In genomic region chr11:63510360-63511130, GRCh38 we compare ENCODE assay signal across 12 cellular contexts. TPM values are rescaled to one million over a fixed set of nuclear protein-coding genes. Genes with fewer than 3 reads are reported as not detected.
A peak's percentile ranks its signal among the peaks of the same experiment; 100 is the strongest.
DNase-seq lines count a peak whose midpoint lies in the region; ATAC-seq, FAIRE-seq and TF ChIP-seq lines count a peak whose summit lies in the region.
"Had no signal": no experiment of that assay in that cellular context is flagged by ENCODE, and none has a peak within 500 bp of the region (broad histone marks: within the 10 kb centered on the region; RNA-seq: fewer than 3 reads in every experiment).

No MANE protein-coding gene starts in this region.

- H3K9me3 ChIP-seq in HUES48 (ENCODE audit: control insufficient read depth, insufficient read depth, low read length) (no peaks in the 10 kb centered on the region), HepG2 (ENCODE audit: low read length) (no peaks in the 10 kb centered on the region), HAP-1 (no peaks in the 10 kb centered on the region; the same call in 1 of the 2 replicates)

- in situ Hi-C loops in HepG2 (cut with HindIII; ENCODE audit: extremely low pct_ligation_motif_present, low pct_unique_long_range_greater_than_20kb) = no loop called here
- in situ Hi-C loops in HAP-1 (cut with MboI; ENCODE audit: low sequenced_read_pairs) = no loop called here
- in situ Hi-C loops in KBM-7 (cut with MboI; ENCODE audit: low pct_unique_long_range_greater_than_20kb, low sequenced_read_pairs) = no loop called here

- no peaks in the 10 kb centered on the region for H3K27me3 ChIP-seq in HUES48 (ENCODE audit: control insufficient read depth, insufficient read depth, low read length)
- peaks cover 5 to 41% of the 10 kb centered on the region in 2 experiments; a peak in 4 of 5 replicates for H3K27me3 ChIP-seq in HepG2 (ENCODE audit: control insufficient read depth in 1 of 2, insufficient read depth in 2 of 2, low read length in 2 of 2)
- no peaks in the 10 kb centered on the region for H3K27me3 ChIP-seq in HAP-1 (ENCODE audit: low read depth)

- CTCF ChIA-PET in HepG2 (lab: Yijun Ruan, JAX; ENCODE audit: low intra/inter-chr PET ratio, low total read pairs) = no interaction called here

- ATAC-seq in HepG2 (peak; percentile 53), HG02763 (IDR thresholded peaks at IDR 0.05; ENCODE audit: unreplicated experiment) (no peak)

- no peak overlapping the region for H3K4me2 ChIP-seq in HepG2 (ENCODE audit: low read depth, low read length)

- TF ChIP-seq RAD21 in HepG2 (CRISPR knock-in tag; IDR thresholded peaks at IDR 0.05) = no peak

- no peak for TF ChIP-seq POLR2A in HepG2 (IDR thresholded peaks at IDR 0.05; ENCODE audit: insufficient read depth in 1 of 2, low read depth in 2 of 2, low read length in 2 of 2)

- H3K4me1 ChIP-seq in HUES48 (ENCODE audit: control insufficient read depth, insufficient read depth, low read length) = peaks cover 16% of the 10 kb centered on the region
- no peaks in the 10 kb centered on the region for H3K4me1 ChIP-seq in HepG2 (ENCODE audit: insufficient read depth, low read length)
- no peaks in the 10 kb centered on the region for H3K4me1 ChIP-seq in HAP-1

- DNase-seq in choroid plexus epithelial cell (ENCODE audit: low read depth) = peak; percentile 75
- DNase-seq in HepG2 (ENCODE audit: low spot score) = no peak
- DNase-seq in superior temporal gyrus (ENCODE audit: extremely low spot score) = peak; percentile 93
- no peak for DNase-seq in NCI-H526 treated with DMSO at 0.1 percent for 48 hours (lab: John Stamatoyannopoulos, UW)
- no peak for DNase-seq in HAP-1 (ENCODE audit: low spot score in 2 of 2)
- DNase-seq in KBM-7 = no peak
- DNase-seq: effector CD4-positive, alpha-beta T cell; GF-D8; SHP77; stimulated activated CD4-positive, alpha-beta T cell treated with anti-CD3 and anti-CD28 coated beads, Interleukin-4, amount 100 ng/mL, for 1 hour had no signal

- BruUV-seq in HepG2 (replicated peaks; lab: Mats Ljungman, UMichigan) = no TSS peak

- POLR2A ChIA-PET in HepG2 (lab: Yijun Ruan, JAX) = no interaction called here

- H3K79me2 ChIP-seq in HepG2 (ENCODE audit: insufficient read depth, low read length) = no peaks in the 10 kb centered on the region

- H3K9ac ChIP-seq in HUES48 (ENCODE audit: low read depth, low read length) = no peak overlapping the region
- no peak overlapping the region for H3K9ac ChIP-seq in HepG2 (ENCODE audit: insufficient read depth, low read depth, low read length)

- H3K27ac ChIP-seq in HUES48 (ENCODE audit: low read depth, low read length) (peak overlapping the region; percentile 60), HepG2 (ENCODE audit: extremely low read length, insufficient read depth, low read length) (no peak overlapping the region)

- TF ChIP-seq CTCF in choroid plexus epithelial cell (conservative IDR thresholded peaks at IDR 0.05; ENCODE audit: low read depth, low read length) = no peak
- no peak for TF ChIP-seq CTCF in HepG2 (CRISPR knock-in tag; IDR thresholded peaks at IDR 0.05)

- 34% methylated on average over 4 of the region's 7 CpGs for WGBS in HepG2 (ENCODE audit: low lambda C conversion rate)

- H3K4me3 ChIP-seq in HUES48 (ENCODE audit: low read depth, low read length) (no peak overlapping the region), choroid plexus epithelial cell (ENCODE audit: low read depth, low read length) (no peak overlapping the region), HepG2 (replicated peaks in 1 of 3; ENCODE audit: insufficient read depth in 1 of 3, low read depth in 2 of 3, low read length in 3 of 3) (no peak overlapping the region), HAP-1 (no peak overlapping the region)

- TF ChIP-seq EP300 in HepG2 (IDR thresholded peaks at IDR 0.05; ENCODE audit: low read depth in 2 of 2, low read length in 2 of 2) (no peak), HepG2 (CRISPR knock-in tag; IDR thresholded peaks at IDR 0.05; ENCODE audit: borderline replicate concordance) (no peak)

- intact Hi-C loops in HepG2 (cut with micrococcal nuclease; ENCODE audit: unreplicated experiment) = no loop called here

- no peak overlapping the region for H2AFZ ChIP-seq in HepG2 (ENCODE audit: low read length)

- H4K20me1 ChIP-seq in HepG2 (ENCODE audit: insufficient read depth, low read length) = no peaks in the 10 kb centered on the region

- H3K36me3 ChIP-seq in HUES48 (ENCODE audit: control insufficient read depth, insufficient read depth, low read length) (no peaks in the 10 kb centered on the region), HepG2 (replicated peaks in 1 of 2; ENCODE audit: control insufficient read depth in 1 of 2, insufficient read depth in 2 of 2, low read length in 2 of 2) (no peaks in the 10 kb centered on the region), HAP-1 (replicated peaks) (no peaks in the 10 kb centered on the region)

- no peak for FAIRE-seq in HepG2 (lab: Jason Lieb, UNC)

RNA-seq across cellular contexts. Expression of gene LGALS12, which starts 4.7 kb away (rescaled TPM):
- not detected in 2 replicates for total RNA-seq in HepG2 (2016; rRNA removed; fragmentation: Illumina TruSeq; extraction: Trizol)
- not detected in 2 replicates for total RNA-seq in HepG2 (2016; cell fraction: cytosol; rRNA removed; fragmentation: Illumina TruSeq; extraction: Trizol; ENCODE audit: low read depth)
- total RNA-seq in HepG2 (2016; cell fraction: insoluble cytoplasmic fraction; rRNA removed; fragmentation: Illumina TruSeq; extraction: Trizol) = not detected in 2 replicates
- total RNA-seq in HepG2 (2016; cell fraction: membrane; rRNA removed; fragmentation: Illumina TruSeq; extraction: Trizol) = not detected in 2 replicates
- not detected in 2 replicates for total RNA-seq in HepG2 (2016; cell fraction: nucleus; rRNA removed; fragmentation: Illumina TruSeq; extraction: Trizol)
- not detected in 2 replicates for polyA plus RNA-seq in HepG2 (2011; rRNA removed)
- polyA plus RNA-seq in HepG2 (2011; cell fraction: cytosol; rRNA removed) = not detected in 2 replicates
- polyA plus RNA-seq in HepG2 (2011; cell fraction: nucleus; rRNA removed) = not detected in 2 replicates
- not detected in 2 replicates for polyA plus RNA-seq in HepG2 (2012)
- polyA plus RNA-seq in HepG2 (2016; cell fraction: cytosol; fragmentation: Illumina TruSeq; extraction: Trizol; ENCODE audit: low read depth) = not detected in 2 replicates
- polyA plus RNA-seq in HepG2 (2016; cell fraction: insoluble cytoplasmic fraction; fragmentation: Illumina TruSeq; extraction: Trizol; ENCODE audit: low read depth) = not detected in 2 replicates
- polyA plus RNA-seq in HepG2 (2016; cell fraction: membrane; fragmentation: Illumina TruSeq; extraction: Trizol; ENCODE audit: low read depth) = not detected in 2 replicates
- polyA plus RNA-seq in HepG2 (2016; cell fraction: nucleus; fragmentation: Illumina TruSeq; extraction: Trizol; ENCODE audit: insufficient read depth, low read depth) = not detected in 2 replicates
- polyA minus RNA-seq in HepG2 (2011; rRNA and poly(A)+ RNA removed; ENCODE audit: low replicate concordance) = 0.14 and 0.56 TPM in 2 replicates
- not detected in 2 replicates for polyA minus RNA-seq in HepG2 (2011; cell fraction: cytosol; rRNA and poly(A)+ RNA removed)
- polyA minus RNA-seq in HepG2 (2011; cell fraction: nucleus; rRNA and poly(A)+ RNA removed) = not detected in 2 replicates

RNA-seq across cellular contexts. Expression of gene PLAAT5, which starts 19.6 kb away (rescaled TPM):
- total RNA-seq in HepG2 (2016; rRNA removed; fragmentation: Illumina TruSeq; extraction: Trizol) = not detected in 2 replicates
- total RNA-seq in HepG2 (2016; cell fraction: cytosol; rRNA removed; fragmentation: Illumina TruSeq; extraction: Trizol; ENCODE audit: low read depth) = not detected in 2 replicates
- total RNA-seq in HepG2 (2016; cell fraction: insoluble cytoplasmic fraction; rRNA removed; fragmentation: Illumina TruSeq; extraction: Trizol) = not detected in 2 replicates
- total RNA-seq in HepG2 (2016; cell fraction: membrane; rRNA removed; fragmentation: Illumina TruSeq; extraction: Trizol) = not detected in 2 replicates
- total RNA-seq in HepG2 (2016; cell fraction: nucleus; rRNA removed; fragmentation: Illumina TruSeq; extraction: Trizol) = not detected in 2 replicates
- not detected in 2 replicates for polyA plus RNA-seq in HepG2 (2011; rRNA removed)
- not detected in 2 replicates for polyA plus RNA-seq in HepG2 (2011; cell fraction: cytosol; rRNA removed)
- polyA plus RNA-seq in HepG2 (2011; cell fraction: nucleus; rRNA removed) = not detected in 2 replicates
- polyA plus RNA-seq in HepG2 (2012) = not detected in 2 replicates
- not detected in 2 replicates for polyA plus RNA-seq in HepG2 (2016; cell fraction: cytosol; fragmentation: Illumina TruSeq; extraction: Trizol; ENCODE audit: low read depth)
- polyA plus RNA-seq in HepG2 (2016; cell fraction: insoluble cytoplasmic fraction; fragmentation: Illumina TruSeq; extraction: Trizol; ENCODE audit: low read depth) = not detected in 2 replicates
- polyA plus RNA-seq in HepG2 (2016; cell fraction: membrane; fragmentation: Illumina TruSeq; extraction: Trizol; ENCODE audit: low read depth) = not detected in 2 replicates
- polyA plus RNA-seq in HepG2 (2016; cell fraction: nucleus; fragmentation: Illumina TruSeq; extraction: Trizol; ENCODE audit: insufficient read depth, low read depth) = not detected in 2 replicates
- 0.23 TPM in 1 of 2 replicates, not detected in the other for polyA minus RNA-seq in HepG2 (2011; rRNA and poly(A)+ RNA removed; ENCODE audit: low replicate concordance)
- not detected in 2 replicates for polyA minus RNA-seq in HepG2 (2011; cell fraction: cytosol; rRNA and poly(A)+ RNA removed)
- not detected in 2 replicates for polyA minus RNA-seq in HepG2 (2011; cell fraction: nucleus; rRNA and poly(A)+ RNA removed)

RNA-seq across cellular contexts. Expression of gene PLAAT4, which starts 26.1 kb away (rescaled TPM):
- total RNA-seq in HepG2 (2016; rRNA removed; fragmentation: Illumina TruSeq; extraction: Trizol) = 1.00 and 1.6 TPM in 2 replicates
- total RNA-seq in HepG2 (2016; cell fraction: cytosol; rRNA removed; fragmentation: Illumina TruSeq; extraction: Trizol; ENCODE audit: low read depth) = not detected in 2 replicates
- 0.65 and 0.71 TPM in 2 replicates for total RNA-seq in HepG2 (2016; cell fraction: insoluble cytoplasmic fraction; rRNA removed; fragmentation: Illumina TruSeq; extraction: Trizol)
- 0.45 and 0.74 TPM in 2 replicates for total RNA-seq in HepG2 (2016; cell fraction: membrane; rRNA removed; fragmentation: Illumina TruSeq; extraction: Trizol)
- total RNA-seq in HepG2 (2016; cell fraction: nucleus; rRNA removed; fragmentation: Illumina TruSeq; extraction: Trizol) = 0.62 and 0.91 TPM in 2 replicates
- 0.71 and 1.1 TPM in 2 replicates for polyA plus RNA-seq in HepG2 (2011; rRNA removed)
- 0.62 and 1.2 TPM in 2 replicates for polyA plus RNA-seq in HepG2 (2011; cell fraction: cytosol; rRNA removed)
- polyA plus RNA-seq in HepG2 (2011; cell fraction: nucleus; rRNA removed) = 0.38 TPM in 1 of 2 replicates, not detected in the other
- polyA plus RNA-seq in HepG2 (2012) = 0.74 and 1.4 TPM in 2 replicates
- polyA plus RNA-seq in HepG2 (2016; cell fraction: cytosol; fragmentation: Illumina TruSeq; extraction: Trizol; ENCODE audit: low read depth) = 0.45 and 0.51 TPM in 2 replicates
- 0.67 and 1.4 TPM in 2 replicates for polyA plus RNA-seq in HepG2 (2016; cell fraction: insoluble cytoplasmic fraction; fragmentation: Illumina TruSeq; extraction: Trizol; ENCODE audit: low read depth)
- 0.49 and 0.55 TPM in 2 replicates for polyA plus RNA-seq in HepG2 (2016; cell fraction: membrane; fragmentation: Illumina TruSeq; extraction: Trizol; ENCODE audit: low read depth)
- polyA plus RNA-seq in HepG2 (2016; cell fraction: nucleus; fragmentation: Illumina TruSeq; extraction: Trizol; ENCODE audit: insufficient read depth, low read depth) = not detected in 2 replicates
- polyA minus RNA-seq in HepG2 (2011; rRNA and poly(A)+ RNA removed; ENCODE audit: low replicate concordance) = 2.3 TPM in 1 of 2 replicates, not detected in the other
- not detected in 2 replicates for polyA minus RNA-seq in HepG2 (2011; cell fraction: cytosol; rRNA and poly(A)+ RNA removed)
- polyA minus RNA-seq in HepG2 (2011; cell fraction: nucleus; rRNA and poly(A)+ RNA removed) = not detected in 2 replicates

RNA-seq across cellular contexts. Expression of gene PLAAT2, which starts 52.6 kb away (rescaled TPM):
- 0.29 TPM in 1 of 2 replicates, not detected in the other for total RNA-seq in HepG2 (2016; rRNA removed; fragmentation: Illumina TruSeq; extraction: Trizol)
- total RNA-seq in HepG2 (2016; cell fraction: cytosol; rRNA removed; fragmentation: Illumina TruSeq; extraction: Trizol; ENCODE audit: low read depth) = not detected in 2 replicates
- total RNA-seq in HepG2 (2016; cell fraction: insoluble cytoplasmic fraction; rRNA removed; fragmentation: Illumina TruSeq; extraction: Trizol) = 0.26 and 0.28 TPM in 2 replicates
- 0.45 and 0.62 TPM in 2 replicates for total RNA-seq in HepG2 (2016; cell fraction: membrane; rRNA removed; fragmentation: Illumina TruSeq; extraction: Trizol)
- total RNA-seq in HepG2 (2016; cell fraction: nucleus; rRNA removed; fragmentation: Illumina TruSeq; extraction: Trizol) = not detected in 2 replicates
- polyA plus RNA-seq in HepG2 (2011; rRNA removed) = 0.09 and 0.22 TPM in 2 replicates
- polyA plus RNA-seq in HepG2 (2011; cell fraction: cytosol; rRNA removed) = 0.08 and 0.38 TPM in 2 replicates
- polyA plus RNA-seq in HepG2 (2011; cell fraction: nucleus; rRNA removed) = 0.64 TPM in 1 of 2 replicates, not detected in the other
- polyA plus RNA-seq in HepG2 (2012) = 0.23 and 0.49 TPM in 2 replicates
- 0.25 and 0.33 TPM in 2 replicates for polyA plus RNA-seq in HepG2 (2016; cell fraction: cytosol; fragmentation: Illumina TruSeq; extraction: Trizol; ENCODE audit: low read depth)
- polyA plus RNA-seq in HepG2 (2016; cell fraction: insoluble cytoplasmic fraction; fragmentation: Illumina TruSeq; extraction: Trizol; ENCODE audit: low read depth) = not detected in 2 replicates
- 0.41 TPM in 1 of 2 replicates, not detected in the other for polyA plus RNA-seq in HepG2 (2016; cell fraction: membrane; fragmentation: Illumina TruSeq; extraction: Trizol; ENCODE audit: low read depth)
- polyA plus RNA-seq in HepG2 (2016; cell fraction: nucleus; fragmentation: Illumina TruSeq; extraction: Trizol; ENCODE audit: insufficient read depth, low read depth) = not detected in 2 replicates
- 0.51 and 0.74 TPM in 2 replicates for polyA minus RNA-seq in HepG2 (2011; rRNA and poly(A)+ RNA removed; ENCODE audit: low replicate concordance)
- polyA minus RNA-seq in HepG2 (2011; cell fraction: cytosol; rRNA and poly(A)+ RNA removed) = not detected in 2 replicates
- polyA minus RNA-seq in HepG2 (2011; cell fraction: nucleus; rRNA and poly(A)+ RNA removed) = not detected in 2 replicates

Comparison
In these comparisons a context has a peak if more than half of its experiments do, and no peak if none do; other contexts are left out.
1. DNase-seq: peak in choroid plexus epithelial cell (single experiment) and superior temporal gyrus (single experiment); none in HepG2 (single experiment), NCI-H526 treated with DMSO at 0.1 percent for 48 hours (single experiment), HAP-1 (0 of 2) and KBM-7 (single experiment).